In the genomic region with DNA sequence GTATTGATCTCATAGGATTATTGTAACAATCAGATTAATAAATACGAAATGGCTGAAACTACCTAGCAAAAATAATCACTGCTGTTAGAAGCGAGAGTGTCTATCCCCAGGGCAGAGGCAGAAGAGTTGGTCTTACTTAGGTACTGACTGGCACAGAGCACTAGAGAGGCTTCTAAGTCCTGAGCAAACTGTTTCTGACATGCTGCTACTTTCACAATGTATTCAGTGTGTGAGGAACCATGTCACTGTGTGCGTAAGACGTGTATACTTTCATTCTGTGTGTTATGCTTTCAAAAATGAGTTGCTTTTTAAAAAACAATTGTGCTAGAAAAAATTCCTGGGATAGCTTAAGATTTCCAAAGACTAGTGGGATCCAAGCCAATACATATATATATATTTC, we compare ENCODE assay signal across 1 cellular context.
TF ChIP-seq lines count a peak whose summit lies in the region.

No MANE protein-coding gene starts in this region.

TF ChIP-seq in GM12878, 131 proteins besides CTCF, POLR2A, EP300 and RAD21:
- TF ChIP-seq BHLHE40 (IDR thresholded peaks at IDR 0.05; ENCODE audit: borderline replicate concordance in 1 of 2, low read depth in 2 of 2, low read length in 1 of 2) (no peak), TARDBP (IDR thresholded peaks at IDR 0.05; ENCODE audit: borderline replicate concordance) (no peak), JUNB (IDR thresholded peaks at IDR 0.05) (no peak), SRF (IDR thresholded peaks at IDR 0.05; ENCODE audit: low read depth in 2 of 2, low read length in 2 of 2) (no peak), ZNF207 (IDR thresholded peaks at IDR 0.05; ENCODE audit: borderline replicate concordance) (no peak), NRF1 (conservative IDR thresholded peaks at IDR 0.05; ENCODE audit: low read depth, low read length) (no peak), RELB (IDR thresholded peaks at IDR 0.05; ENCODE audit: low read depth) (no peak), WRNIP1 (IDR thresholded peaks at IDR 0.05; ENCODE audit: borderline replicate concordance, low read depth, low read length) (no peak), TCF12 (IDR thresholded peaks at IDR 0.05; ENCODE audit: low read depth, low read length) (no peak), MXI1 (IDR thresholded peaks at IDR 0.05; ENCODE audit: low read depth, low read length) (no peak), KAT2A (conservative IDR thresholded peaks at IDR 0.05; ENCODE audit: control insufficient read depth, low read depth, low read length) (no peak), NFIC (IDR thresholded peaks at IDR 0.05; ENCODE audit: low read depth, low read length) (no peak), ATF2 (IDR thresholded peaks at IDR 0.05; ENCODE audit: low read length) (no peak), ZNF24 (IDR thresholded peaks at IDR 0.05) (no peak), TAF1 (IDR thresholded peaks at IDR 0.05; ENCODE audit: borderline replicate concordance, low read depth, low read length) (no peak), MTA3 (IDR thresholded peaks at IDR 0.05; ENCODE audit: borderline replicate concordance, low read length) (no peak)
- TF ChIP-seq, protein P1, sequence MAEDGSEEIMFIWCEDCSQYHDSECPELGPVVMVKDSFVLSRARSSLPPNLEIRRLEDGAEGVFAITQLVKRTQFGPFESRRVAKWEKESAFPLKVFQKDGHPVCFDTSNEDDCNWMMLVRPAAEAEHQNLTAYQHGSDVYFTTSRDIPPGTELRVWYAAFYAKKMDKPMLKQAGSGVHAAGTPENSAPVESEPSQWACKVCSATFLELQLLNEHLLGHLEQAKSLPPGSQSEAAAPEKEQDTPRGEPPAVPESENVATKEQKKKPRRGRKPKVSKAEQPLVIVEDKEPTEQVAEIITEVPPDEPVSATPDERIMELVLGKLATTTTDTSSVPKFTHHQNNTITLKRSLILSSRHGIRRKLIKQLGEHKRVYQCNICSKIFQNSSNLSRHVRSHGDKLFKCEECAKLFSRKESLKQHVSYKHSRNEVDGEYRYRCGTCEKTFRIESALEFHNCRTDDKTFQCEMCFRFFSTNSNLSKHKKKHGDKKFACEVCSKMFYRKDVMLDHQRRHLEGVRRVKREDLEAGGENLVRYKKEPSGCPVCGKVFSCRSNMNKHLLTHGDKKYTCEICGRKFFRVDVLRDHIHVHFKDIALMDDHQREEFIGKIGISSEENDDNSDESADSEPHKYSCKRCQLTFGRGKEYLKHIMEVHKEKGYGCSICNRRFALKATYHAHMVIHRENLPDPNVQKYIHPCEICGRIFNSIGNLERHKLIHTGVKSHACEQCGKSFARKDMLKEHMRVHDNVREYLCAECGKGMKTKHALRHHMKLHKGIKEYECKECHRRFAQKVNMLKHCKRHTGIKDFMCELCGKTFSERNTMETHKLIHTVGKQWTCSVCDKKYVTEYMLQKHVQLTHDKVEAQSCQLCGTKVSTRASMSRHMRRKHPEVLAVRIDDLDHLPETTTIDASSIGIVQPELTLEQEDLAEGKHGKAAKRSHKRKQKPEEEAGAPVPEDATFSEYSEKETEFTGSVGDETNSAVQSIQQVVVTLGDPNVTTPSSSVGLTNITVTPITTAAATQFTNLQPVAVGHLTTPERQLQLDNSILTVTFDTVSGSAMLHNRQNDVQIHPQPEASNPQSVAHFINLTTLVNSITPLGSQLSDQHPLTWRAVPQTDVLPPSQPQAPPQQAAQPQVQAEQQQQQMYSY (CRISPR knock-in tag; IDR thresholded peaks at IDR 0.05), result no peak
- TF ChIP-seq, protein P2, sequence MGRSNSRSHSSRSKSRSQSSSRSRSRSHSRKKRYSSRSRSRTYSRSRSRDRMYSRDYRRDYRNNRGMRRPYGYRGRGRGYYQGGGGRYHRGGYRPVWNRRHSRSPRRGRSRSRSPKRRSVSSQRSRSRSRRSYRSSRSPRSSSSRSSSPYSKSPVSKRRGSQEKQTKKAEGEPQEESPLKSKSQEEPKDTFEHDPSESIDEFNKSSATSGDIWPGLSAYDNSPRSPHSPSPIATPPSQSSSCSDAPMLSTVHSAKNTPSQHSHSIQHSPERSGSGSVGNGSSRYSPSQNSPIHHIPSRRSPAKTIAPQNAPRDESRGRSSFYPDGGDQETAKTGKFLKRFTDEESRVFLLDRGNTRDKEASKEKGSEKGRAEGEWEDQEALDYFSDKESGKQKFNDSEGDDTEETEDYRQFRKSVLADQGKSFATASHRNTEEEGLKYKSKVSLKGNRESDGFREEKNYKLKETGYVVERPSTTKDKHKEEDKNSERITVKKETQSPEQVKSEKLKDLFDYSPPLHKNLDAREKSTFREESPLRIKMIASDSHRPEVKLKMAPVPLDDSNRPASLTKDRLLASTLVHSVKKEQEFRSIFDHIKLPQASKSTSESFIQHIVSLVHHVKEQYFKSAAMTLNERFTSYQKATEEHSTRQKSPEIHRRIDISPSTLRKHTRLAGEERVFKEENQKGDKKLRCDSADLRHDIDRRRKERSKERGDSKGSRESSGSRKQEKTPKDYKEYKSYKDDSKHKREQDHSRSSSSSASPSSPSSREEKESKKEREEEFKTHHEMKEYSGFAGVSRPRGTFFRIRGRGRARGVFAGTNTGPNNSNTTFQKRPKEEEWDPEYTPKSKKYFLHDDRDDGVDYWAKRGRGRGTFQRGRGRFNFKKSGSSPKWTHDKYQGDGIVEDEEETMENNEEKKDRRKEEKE (IDR thresholded peaks at IDR 0.05), result no peak
TF ChIP-seq in GM12878: peak in this region for 0.
